In genomic region chr11:43578346-43579170, GRCh38 we compare ENCODE assay signal across 8 cellular contexts.
DNase-seq lines count a peak whose midpoint lies in the region; ATAC-seq and TF ChIP-seq lines count a peak whose summit lies in the region.

No MANE protein-coding gene starts in this region.

- H3K4me1 ChIP-seq in iPS-18a (ENCODE audit: control insufficient read depth, low read depth, low read length) (peaks cover 29% of the 10 kb centered on the region), upper lobe of left lung (peaks cover 37 to 68% (median 45%) of the 10 kb centered on the region in 4 donors)

- H3K9me3 Mint-ChIP-seq in activated naive CD4-positive, alpha-beta T cell treated with anti-CD3 and anti-CD28 coated beads, Interleukin-2, amount 10 ng/mL, durations not matched to agents 7 days and 5 days = no peaks in the 10 kb centered on the region
- H3K9me3 Mint-ChIP-seq in activated T-helper 17 cell treated with anti-CD3 and anti-CD28 coated beads, Interleukin-2, amount 50 U/mL, for 72 hours = no peaks in the 10 kb centered on the region

- H3K4me3 ChIP-seq in iPS-18a (ENCODE audit: low read length) = peak overlapping the region; percentile 59
- peak overlapping the region in 3 of 4 donors; percentile 45 to 50 (median 50) for H3K4me3 ChIP-seq in upper lobe of left lung

- DNase-seq in activated naive CD4-positive, alpha-beta T cell treated with anti-CD3 and anti-CD28 coated beads, Interleukin-2, amount 10 ng/mL, durations not matched to agents 7 days and 5 days = no peak
- DNase-seq in activated naive CD4-positive, alpha-beta T cell treated with Interleukin-2 at 50 U/mL for 16 hours = no peak
- DNase-seq in upper lobe of left lung (peak in 1 of 2 donors; percentile 37), midbrain (lab: John Stamatoyannopoulos, UW) (no peak), UCSD-AML1 (lab: John Stamatoyannopoulos, UW; ENCODE audit: unreplicated experiment) (no peak)

- no peak for ATAC-seq in activated T-helper 17 cell treated with anti-CD3 and anti-CD28 coated beads, Interleukin-2, amount 50 U/mL, for 72 hours (replicated peaks)
- ATAC-seq in upper lobe of left lung (ENCODE audit: low FRiP score in 2 of 2) (no peak), GM19351 (IDR thresholded peaks at IDR 0.05; ENCODE audit: unreplicated experiment) (no peak)

- no peak for TF ChIP-seq POLR2A in upper lobe of left lung (IDR thresholded peaks at IDR 0.05)

- CTCF ChIA-PET in activated naive CD4-positive, alpha-beta T cell treated with anti-CD3 and anti-CD28 coated beads, Interleukin-2, amount 10 ng/mL, durations not matched to agents 7 days and 5 days (lab: Charles Lee) = interaction anchor here (1.3 to 1.6 kb wide), 2 partner anchors 11 to 22 kb away, joined by 3 read pairs; no protein-coding TSS in a partner anchor

- H3K4me1 Mint-ChIP-seq in activated naive CD4-positive, alpha-beta T cell treated with anti-CD3 and anti-CD28 coated beads, Interleukin-2, amount 10 ng/mL, durations not matched to agents 7 days and 5 days = peaks cover 42% of the 10 kb centered on the region
- peaks cover 26% of the 10 kb centered on the region for H3K4me1 Mint-ChIP-seq in activated T-helper 17 cell treated with anti-CD3 and anti-CD28 coated beads, Interleukin-2, amount 50 U/mL, for 72 hours

- TF ChIP-seq CTCF in upper lobe of left lung (IDR thresholded peaks at IDR 0.05) = no peak

- no peaks in the 10 kb centered on the region for H3K9me3 ChIP-seq in iPS-18a (ENCODE audit: control insufficient read depth, low read depth, low read length)
- H3K9me3 ChIP-seq in upper lobe of left lung = no peaks in the 10 kb centered on the region

- H3K4me3 Mint-ChIP-seq in activated naive CD4-positive, alpha-beta T cell treated with anti-CD3 and anti-CD28 coated beads, Interleukin-2, amount 10 ng/mL, durations not matched to agents 7 days and 5 days = peak overlapping the region; percentile 50
- peak overlapping the region; percentile 74 for H3K4me3 Mint-ChIP-seq in activated T-helper 17 cell treated with anti-CD3 and anti-CD28 coated beads, Interleukin-2, amount 50 U/mL, for 72 hours

- no peak overlapping the region for H3K27ac Mint-ChIP-seq in activated naive CD4-positive, alpha-beta T cell treated with anti-CD3 and anti-CD28 coated beads, Interleukin-2, amount 10 ng/mL, durations not matched to agents 7 days and 5 days
- no peak overlapping the region for H3K27ac Mint-ChIP-seq in activated T-helper 17 cell treated with anti-CD3 and anti-CD28 coated beads, Interleukin-2, amount 50 U/mL, for 72 hours

- peaks cover 100% of the 10 kb centered on the region for H3K27me3 Mint-ChIP-seq in activated naive CD4-positive, alpha-beta T cell treated with anti-CD3 and anti-CD28 coated beads, Interleukin-2, amount 10 ng/mL, durations not matched to agents 7 days and 5 days
- H3K27me3 Mint-ChIP-seq in activated T-helper 17 cell treated with anti-CD3 and anti-CD28 coated beads, Interleukin-2, amount 50 U/mL, for 72 hours = peaks cover 74% of the 10 kb centered on the region

- H3K27me3 ChIP-seq in iPS-18a (ENCODE audit: control insufficient read depth, insufficient read depth, low read length) (peaks cover 99% of the 10 kb centered on the region), upper lobe of left lung (peaks cover 0 to 79% (median 50%) of the 10 kb centered on the region in 4 donors)

- no peaks in the 10 kb centered on the region for H3K36me3 ChIP-seq in iPS-18a (ENCODE audit: control insufficient read depth, low read depth, low read length)
- no peaks in the 10 kb centered on the region for H3K36me3 ChIP-seq in upper lobe of left lung

- peaks cover 3% of the 10 kb centered on the region for H3K36me3 Mint-ChIP-seq in activated naive CD4-positive, alpha-beta T cell treated with anti-CD3 and anti-CD28 coated beads, Interleukin-2, amount 10 ng/mL, durations not matched to agents 7 days and 5 days
- peaks cover 16% of the 10 kb centered on the region for H3K36me3 Mint-ChIP-seq in activated T-helper 17 cell treated with anti-CD3 and anti-CD28 coated beads, Interleukin-2, amount 50 U/mL, for 72 hours (ENCODE audit: low read depth)

- H3K27ac ChIP-seq in iPS-18a (ENCODE audit: low read length) = no peak overlapping the region
- H3K27ac ChIP-seq in upper lobe of left lung = no peak overlapping the region

- 3 to 4% methylated on average over 30 to 35 of the region's 35 CpGs for WGBS in upper lobe of left lung, 2 donors

- no peak overlapping the region for H3K9ac ChIP-seq in iPS-18a (ENCODE audit: low read length)

- no peak for TF ChIP-seq EP300 in upper lobe of left lung (IDR thresholded peaks at IDR 0.05)
